In genomic region chr2:43758738-43759137, GRCh38 we compare ENCODE assay signal across 1 cellular context.
TF ChIP-seq lines count a peak whose summit lies in the region.

No MANE protein-coding gene starts in this region.

TF ChIP-seq in HCT116, 20 proteins besides CTCF, POLR2A, EP300 and RAD21 (continued from another document):
- TF ChIP-seq MAX (IDR thresholded peaks at IDR 0.05), result no peak
- TF ChIP-seq SIN3A (IDR thresholded peaks at IDR 0.05; ENCODE audit: low read depth), result no peak
- TF ChIP-seq CBX3 (IDR thresholded peaks at IDR 0.05; ENCODE audit: low read depth), result no peak
- TF ChIP-seq SRF (IDR thresholded peaks at IDR 0.05; ENCODE audit: low read depth), result no peak
- TF ChIP-seq REST (IDR thresholded peaks at IDR 0.05; ENCODE audit: low read depth), result no peak
